Comparison of ENCODE assay signal across 1 cellular context in the genomic region with DNA sequence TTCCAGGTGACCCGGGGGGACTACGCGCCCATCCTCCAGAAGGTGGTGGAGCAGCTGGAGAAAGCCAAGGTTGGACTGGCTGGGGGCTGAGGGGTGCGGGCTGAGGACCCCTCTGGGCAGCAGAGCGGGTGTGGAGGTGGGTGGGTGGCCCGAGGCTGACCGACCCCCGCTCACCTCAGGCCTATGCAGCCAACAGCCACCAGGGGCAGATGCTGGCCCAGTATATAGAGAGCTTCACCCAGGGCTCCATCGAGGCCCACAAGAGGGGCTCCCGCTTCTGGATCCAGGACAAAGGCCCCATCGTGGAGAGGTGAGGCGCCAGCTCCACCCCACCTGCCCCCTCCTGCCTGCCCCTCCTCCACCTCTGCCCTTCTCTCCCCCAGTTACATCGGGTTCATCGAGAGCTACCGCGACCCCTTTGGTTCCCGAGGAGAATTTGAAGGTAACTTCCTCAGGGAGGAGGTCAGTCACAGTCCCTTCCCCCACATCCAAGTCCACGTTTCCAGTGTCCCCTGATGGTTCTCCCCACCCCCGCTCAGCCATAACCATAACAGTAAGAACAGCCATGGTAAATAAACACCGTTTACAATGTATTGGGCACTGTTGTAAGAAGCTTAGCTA.
TF ChIP-seq lines count a peak whose summit lies in the region.

No MANE protein-coding gene starts in this region.

TF ChIP-seq in endothelial cell of umbilical vein, 7 proteins besides CTCF, POLR2A, EP300 and RAD21:
- no peak for TF ChIP-seq MYC (IDR thresholded peaks at IDR 0.05; ENCODE audit: low read depth, low read length)
- TF ChIP-seq, protein P1, sequence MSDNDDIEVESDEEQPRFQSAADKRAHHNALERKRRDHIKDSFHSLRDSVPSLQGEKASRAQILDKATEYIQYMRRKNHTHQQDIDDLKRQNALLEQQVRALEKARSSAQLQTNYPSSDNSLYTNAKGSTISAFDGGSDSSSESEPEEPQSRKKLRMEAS (IDR thresholded peaks at IDR 0.05; ENCODE audit: insufficient read depth, insufficient read length): no peak
- TF ChIP-seq FOS (IDR thresholded peaks at IDR 0.05; ENCODE audit: borderline replicate concordance, insufficient read depth, low read length): no peak
- TF ChIP-seq EZH2 (IDR thresholded peaks at IDR 0.05; ENCODE audit: borderline replicate concordance, low read depth, low read length, severe bottlenecking): no peak
- no peak for TF ChIP-seq GATA2 (IDR thresholded peaks at IDR 0.05; ENCODE audit: insufficient read depth, insufficient read length, low read depth, low read length)
- no peak for TF ChIP-seq POLR2AphosphoS5 (IDR thresholded peaks at IDR 0.05; ENCODE audit: insufficient read depth, low read depth, low read length)
- TF ChIP-seq JUN (IDR thresholded peaks at IDR 0.05; ENCODE audit: borderline replicate concordance, insufficient read depth, insufficient read length, low read depth): no peak
